20 cellular contexts compared by ENCODE assay signal in the genomic region with DNA sequence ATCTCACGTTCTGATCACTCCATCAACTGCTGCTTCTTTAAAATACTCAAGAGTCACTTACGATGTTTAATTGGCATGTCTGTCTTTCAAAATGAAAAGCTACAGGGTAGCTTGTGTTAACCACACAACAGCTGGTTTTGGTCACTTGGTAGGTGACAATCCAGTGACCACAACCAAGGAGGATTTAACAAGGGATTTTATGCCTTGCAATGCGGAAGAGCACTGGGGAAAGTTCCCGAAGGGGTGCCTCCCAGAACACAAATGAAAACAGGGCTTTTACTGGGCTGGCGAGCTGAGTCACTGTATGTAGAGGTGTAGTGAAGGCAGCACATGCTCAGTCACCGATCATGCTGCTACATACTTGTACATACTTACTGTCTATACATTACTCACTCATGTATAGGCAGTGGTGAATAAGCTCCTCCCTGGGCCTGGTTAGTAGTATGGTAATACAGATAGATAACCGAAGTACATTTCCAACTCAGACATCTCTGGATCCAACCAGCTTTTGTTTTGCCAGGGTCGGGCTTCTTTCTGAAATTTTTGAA.
"Had no signal": no experiment of that assay in that cellular context is flagged by ENCODE, and none has a peak within 500 bp of the region (broad histone marks: within the 10 kb centered on the region; RNA-seq: fewer than 3 reads in every experiment).

No MANE protein-coding gene starts in this region.

- ATAC-seq: heart left ventricle; left cardiac atrium; lower lobe of right lung; stimulated activated naive B cell treated with anti-CD40 and anti-IgM and Interleukin-4, amounts not matched to agents 10 μg/mL and 1 μg/mL and 100 μg/mL, for 72 hours had no signal

- H3K4me3 ChIP-seq: coronary artery, esophagus squamous epithelium, heart left ventricle, lower lobe of right lung, thyroid gland had no signal

- DNase-seq: activated CD4-positive, alpha-beta T cell treated with anti-CD3 and anti-CD28 coated beads, Interleukin-2, amount 10 ng/mL, durations not matched to agents 24 days and 14 days; activated CD4-positive, CD25-positive, alpha-beta regulatory T cell; activated CD8-positive, alpha-beta memory T cell treated with anti-CD3 and anti-CD28 coated beads, Interleukin-2, amount 50 U/mL, for 48 hours; activated gamma-delta T cell treated with Interleukin-2 at 50 U/mL for 16 hours; activated naive CD8-positive, alpha-beta T cell treated with anti-CD3 and anti-CD28 coated beads for 36 hours; effector CD4-positive, alpha-beta T cell; esophagus squamous epithelium; foreskin melanocyte; heart left ventricle; left cardiac atrium; lower lobe of right lung; midbrain; naive B cell; posterior cingulate gyrus; retina; stimulated activated CD4-positive, alpha-beta T cell treated with anti-CD3 and anti-CD28 coated beads, Interleukin-15, amount 100 ng/mL, for 24 hours; stimulated activated CD4-positive, alpha-beta T cell treated with anti-CD3 and anti-CD28 coated beads, Interleukin-4, amount 100 ng/mL, for 1 hour; stimulated activated naive B cell treated with anti-CD40 and anti-IgM and Interleukin-4, amounts not matched to agents 10 μg/mL and 1 μg/mL and 100 μg/mL, for 72 hours; thyroid gland had no signal
